In genomic region chr9:121753802-121754654, GRCh38 we compare ENCODE assay signal across 20 cellular contexts.
DNase-seq lines count a peak whose midpoint lies in the region; ATAC-seq and TF ChIP-seq lines count a peak whose summit lies in the region.
"Had no signal": no experiment of that assay in that cellular context is flagged by ENCODE, and none has a peak within 500 bp of the region (broad histone marks: within the 10 kb centered on the region; RNA-seq: fewer than 3 reads in every experiment).

No MANE protein-coding gene starts in this region.

- TF ChIP-seq EP300 in sigmoid colon (IDR thresholded peaks at IDR 0.05), result no peak

- no peaks in the 10 kb centered on the region for H3K36me3 ChIP-seq in breast epithelium
- H3K36me3 ChIP-seq in sigmoid colon, result peaks cover 2 to 18% (median 7%) of the 10 kb centered on the region in 4 donors
- peaks cover 0 to 7% of the 10 kb centered on the region in 2 donors for H3K36me3 ChIP-seq in vagina
- H3K36me3 ChIP-seq in SJCRH30, result no peaks in the 10 kb centered on the region
- H3K36me3 ChIP-seq: BE2C, neural progenitor cell had no signal

- H3K4me1 ChIP-seq in breast epithelium (peaks cover 27 to 54% of the 10 kb centered on the region in 2 donors), right cardiac atrium (ENCODE audit: control insufficient read depth, insufficient read depth, low read length) (peaks cover 40% of the 10 kb centered on the region), sigmoid colon (peaks cover 0 to 84% (median 81%) of the 10 kb centered on the region in 4 donors), vagina (peaks cover 80% of the 10 kb centered on the region), SJCRH30 (peaks cover 21% of the 10 kb centered on the region)

- H3K4me1 Mint-ChIP-seq in MCF 10A (ENCODE audit: insufficient read depth, unreplicated experiment), result peaks cover 6% of the 10 kb centered on the region

- intact Hi-C loops in breast epithelium (cut with DNase I; ENCODE audit: low total_unique reads) (no loop called here), MCF 10A (cut with micrococcal nuclease) (no loop called here), right cardiac atrium (cut with DNase I) (loop anchor here in 1 of 4 donors (10.0 kb wide), 1 partner anchor 111 kb away; no protein-coding TSS in a partner anchor), sigmoid colon (cut with DNase I) (no loop called here), vagina (cut with DNase I) (loop anchor here (10.0 kb wide), 1 partner anchor 231 kb away; no protein-coding TSS in a partner anchor)

- POLR2A ChIA-PET in MCF 10A (lab: Yijun Ruan, JAX), result no interaction called here

- no peaks in the 10 kb centered on the region for H3K9me3 Mint-ChIP-seq in MCF 10A (ENCODE audit: unreplicated experiment)
- H3K9me3 Mint-ChIP-seq: activated T-helper 1 cell treated with anti-CD3 and anti-CD28 coated beads, Interleukin-12 subunit alpha, Interleukin-12 subunit beta, Interleukin-2, Interleukin-4 antibody, amounts not matched to agents 30 ng/mL and 10 ng/mL and 1 ng/mL, durations not matched to agents 14 hours and 24 hours and 36 hours; brain; H9; neural progenitor cell; T-helper 2 cell treated with Interferon-gamma antibody and Interleukin-4, amounts not matched to agents 5 μg/mL and 100 μg/mL, for 36 hours had no signal

- H3K27me3 ChIP-seq in breast epithelium, result no peaks in the 10 kb centered on the region
- no peaks in the 10 kb centered on the region for H3K27me3 ChIP-seq in right cardiac atrium (ENCODE audit: control insufficient read depth, insufficient read depth)
- H3K27me3 ChIP-seq in sigmoid colon, result no peaks in the 10 kb centered on the region
- H3K27me3 ChIP-seq in vagina, result no peaks in the 10 kb centered on the region
- H3K27me3 ChIP-seq in SJCRH30, result no peaks in the 10 kb centered on the region
- H3K27me3 ChIP-seq: BE2C, neural progenitor cell had no signal

- TF ChIP-seq CTCF in breast epithelium (IDR thresholded peaks at IDR 0.05), result no peak
- TF ChIP-seq CTCF in MCF 10A (IDR thresholded peaks at IDR 0.05; ENCODE audit: unreplicated experiment), result no peak
- TF ChIP-seq CTCF in sigmoid colon (IDR thresholded peaks at IDR 0.05), result no peak
- no peak for TF ChIP-seq CTCF in vagina (IDR thresholded peaks at IDR 0.05)

- BruUV-seq in MCF 10A (replicated peaks; lab: Mats Ljungman, UMichigan), result no TSS peak

- 65% methylated on average over 12 of the region's 12 CpGs for WGBS in right cardiac atrium
- WGBS in sigmoid colon, 2 donors, result 81 to 87% methylated on average over 12 of the region's 12 CpGs

- H3K27ac ChIP-seq in breast epithelium (peak overlapping the region; percentile 85 to 91), right cardiac atrium (ENCODE audit: low read length) (peak overlapping the region; percentile 24), sigmoid colon (peak overlapping the region; percentile 4 to 91 (median 55)), vagina (peak overlapping the region; percentile 8), SJCRH30 (no peak overlapping the region)
- H3K27ac ChIP-seq: neural progenitor cell had no signal

- no peak for TF ChIP-seq POLR2A in breast epithelium (IDR thresholded peaks at IDR 0.05)
- TF ChIP-seq POLR2A in sigmoid colon (IDR thresholded peaks at IDR 0.05), result no peak
- TF ChIP-seq POLR2A in vagina (IDR thresholded peaks at IDR 0.05), result no peak

- ATAC-seq in right cardiac atrium (peak; percentile 54 to 75), HG03025 (IDR thresholded peaks at IDR 0.05; ENCODE audit: low FRiP score, unreplicated experiment) (no peak)
- ATAC-seq: activated CD4-positive, CD25-positive, alpha-beta regulatory T cell treated with anti-CD3 and anti-CD28 coated beads, Interleukin-2, amount 50 U/mL, for 24 hours had no signal

- H3K4me3 ChIP-seq in breast epithelium (no peak overlapping the region), right cardiac atrium (ENCODE audit: low read length) (no peak overlapping the region), sigmoid colon (no peak overlapping the region), vagina (no peak overlapping the region), SJCRH30 (no peak overlapping the region)
- H3K4me3 ChIP-seq: neural progenitor cell had no signal

- no peak overlapping the region for H3K27ac Mint-ChIP-seq in MCF 10A (ENCODE audit: low read depth, unreplicated experiment)
- H3K27ac Mint-ChIP-seq: activated naive CD8-positive, alpha-beta T cell; activated T-helper 1 cell treated with anti-CD3 and anti-CD28 coated beads, Interleukin-12 subunit alpha, Interleukin-12 subunit beta, Interleukin-2, Interleukin-4 antibody, amounts not matched to agents 30 ng/mL and 10 ng/mL and 1 ng/mL, durations not matched to agents 14 hours and 24 hours and 36 hours; T-helper 2 cell treated with Interferon-gamma antibody and Interleukin-4, amounts not matched to agents 5 μg/mL and 100 μg/mL, for 36 hours had no signal

- H3K9me3 ChIP-seq in breast epithelium (no peaks in the 10 kb centered on the region), right cardiac atrium (ENCODE audit: control insufficient read depth, low read length) (no peaks in the 10 kb centered on the region), sigmoid colon (no peaks in the 10 kb centered on the region), vagina (no peaks in the 10 kb centered on the region), SJCRH30 (replicated peaks) (no peaks in the 10 kb centered on the region)
- H3K9me3 ChIP-seq: BE2C had no signal

- H3K4me3 Mint-ChIP-seq in MCF 10A (ENCODE audit: unreplicated experiment), result no peak overlapping the region
- H3K4me3 Mint-ChIP-seq: activated naive CD8-positive, alpha-beta T cell; activated T-helper 1 cell treated with anti-CD3 and anti-CD28 coated beads, Interleukin-12 subunit alpha, Interleukin-12 subunit beta, Interleukin-2, Interleukin-4 antibody, amounts not matched to agents 30 ng/mL and 10 ng/mL and 1 ng/mL, durations not matched to agents 14 hours and 24 hours and 36 hours; brain; H9; neural progenitor cell; T-helper 2 cell treated with Interferon-gamma antibody and Interleukin-4, amounts not matched to agents 5 μg/mL and 100 μg/mL, for 36 hours had no signal

- H3K36me3 Mint-ChIP-seq in MCF 10A (ENCODE audit: insufficient read depth, unreplicated experiment), result peaks cover 19% of the 10 kb centered on the region
- H3K36me3 Mint-ChIP-seq: activated naive CD8-positive, alpha-beta T cell had no signal

- H3K27me3 Mint-ChIP-seq in MCF 10A (ENCODE audit: insufficient read depth, unreplicated experiment), result no peaks in the 10 kb centered on the region
- H3K27me3 Mint-ChIP-seq: activated naive CD8-positive, alpha-beta T cell had no signal

- CTCF ChIA-PET in MCF 10A (lab: Yijun Ruan, JAX), result interaction anchor here (0.6 to 1.8 kb wide), 8 partner anchors 10 to 1229 kb away, joined by 3 to 8 read pairs (median 3); no protein-coding TSS in a partner anchor

- DNase-seq in breast epithelium (ENCODE audit: low spot score in 2 of 2) (no peak), MCF 10A (ENCODE audit: unreplicated experiment) (no peak), right cardiac atrium (peak in 2 of 3 donors; percentile 51 to 75), sigmoid colon (no peak), vagina (ENCODE audit: extremely low spot score in 2 of 2) (no peak), NCI-H345 (lab: John Stamatoyannopoulos, UW) (no peak), SJCRH30 (no peak)
- DNase-seq: 8988T; BE2C; H9; NCI-H69; retina; stimulated activated naive CD4-positive, alpha-beta T cell treated with Interleukin-2 at 50 U/mL for 16 hours had no signal

Comparison
In these comparisons a context has a peak if more than half of its experiments do, and no peak if none do; other contexts are left out.
1. DNase-seq: peak in right cardiac atrium (2 of 3); none in breast epithelium (0 of 2), MCF 10A (single experiment), sigmoid colon (single experiment), vagina (0 of 2), NCI-H345 (single experiment) and SJCRH30 (0 of 2).